Comparison of ENCODE assay signal across 8 cellular contexts in genomic region chr4:88818650-88819470, GRCh38.
A peak's percentile ranks its signal among the peaks of the same experiment; 100 is the strongest.
DNase-seq lines count a peak whose midpoint lies in the region; ATAC-seq and TF ChIP-seq lines count a peak whose summit lies in the region.

No MANE protein-coding gene starts in this region.

- TF ChIP-seq CTCF in HEK293 (tag by site-specific recombination; IDR thresholded peaks at IDR 0.05) (peak; percentile 43; the same call in 1 of the 2 replicates), fibroblast of pulmonary artery (IDR thresholded peaks at IDR 0.05; ENCODE audit: low read length, missing control alignments) (peak; percentile 57), omental fat pad (IDR thresholded peaks at IDR 0.05) (no peak)

- H3K4me3 ChIP-seq in HEK293 (ENCODE audit: low read depth, low read length), result no peak overlapping the region
- H3K4me3 ChIP-seq in fibroblast of pulmonary artery (replicated peaks; ENCODE audit: low read depth, low read length), result no peak overlapping the region

- no peaks in the 10 kb centered on the region for H3K36me3 ChIP-seq in HEK293 (ENCODE audit: control insufficient read depth in 2 of 2, insufficient read depth in 1 of 2, low read length in 2 of 2)

- no peaks in the 10 kb centered on the region; the same call in 1 of the 2 replicates for H3K4me1 ChIP-seq in HEK293 (ENCODE audit: control insufficient read depth, insufficient read depth, low read length)

- no peaks in the 10 kb centered on the region for H3K9me3 ChIP-seq in HEK293 (ENCODE audit: control insufficient read depth, insufficient read depth, low read depth, low read length)

- DNase-seq in Caki2 (ENCODE audit: low read depth) (peak; percentile 60), NCI-H526 (lab: John Stamatoyannopoulos, UW) (peak; percentile 49 to 78), activated T-cell treated with anti-CD3 and anti-CD28 coated beads for 4 hours (peak; percentile 34), fibroblast of pulmonary artery (ENCODE audit: low read depth) (peak; percentile 70), omental fat pad (ENCODE audit: low spot score) (no peak)

- POLR2A ChIA-PET in HEK293 (lab: Yijun Ruan, JAX), result no interaction called here

- CTCF ChIA-PET in HEK293 (lab: Yijun Ruan, JAX), result interaction anchor here (0.6 to 6.9 kb wide), 18 partner anchors 9 to 584 kb away, joined by 3 to 89 read pairs (median 3); no protein-coding TSS in a partner anchor

- ATAC-seq in omental fat pad (ENCODE audit: low FRiP score) (peak; percentile 35), HG03571 (IDR thresholded peaks at IDR 0.05; ENCODE audit: unreplicated experiment) (no peak), GM21717 (IDR thresholded peaks at IDR 0.05; ENCODE audit: unreplicated experiment) (no peak)

- in situ Hi-C loops in Caki2 (cut with HindIII; ENCODE audit: low pct_unique_long_range_greater_than_20kb, low sequenced_read_pairs), result loop anchor here (25.0 kb wide), 1 partner anchor 193 kb away; no protein-coding TSS in a partner anchor

- H3K27ac ChIP-seq in HEK293 (ENCODE audit: extremely low read depth, low read depth, low read length), result no peak overlapping the region

TF ChIP-seq in HEK293, 187 proteins besides CTCF, POLR2A, EP300 and RAD21:
- TF ChIP-seq ZNF791 (tag by site-specific recombination; IDR thresholded peaks at IDR 0.05), result no peak
- no peak for TF ChIP-seq ZNF138 (tag by site-specific recombination; IDR thresholded peaks at IDR 0.05; ENCODE audit: borderline replicate concordance)
- peak; percentile 61 for TF ChIP-seq ZNF654 (tag by site-specific recombination; IDR thresholded peaks at IDR 0.05; ENCODE audit: low read depth)
- TF ChIP-seq IKZF3 (tag by site-specific recombination; IDR thresholded peaks at IDR 0.05), result peak; percentile 47
- 0 out of 2 replicates have a peak, but pooled peaks have one; percentile 34 for TF ChIP-seq SCRT2 (tag by site-specific recombination; IDR thresholded peaks at IDR 0.05)
- TF ChIP-seq MEIS1 (CRISPR knock-in tag; IDR thresholded peaks at IDR 0.05; ENCODE audit: borderline replicate concordance), result no peak
- no peak for TF ChIP-seq ZBTB1 (tag by site-specific recombination; IDR thresholded peaks at IDR 0.05)

Comparison
In these comparisons a context has a peak if more than half of its experiments do, and no peak if none do; other contexts are left out.
1. CTCF ChIP-seq: peak in HEK293 (single experiment) and fibroblast of pulmonary artery (single experiment); none in omental fat pad (0 of 3).